ENCODE assay signal across 1 cellular context in the genomic region with DNA sequence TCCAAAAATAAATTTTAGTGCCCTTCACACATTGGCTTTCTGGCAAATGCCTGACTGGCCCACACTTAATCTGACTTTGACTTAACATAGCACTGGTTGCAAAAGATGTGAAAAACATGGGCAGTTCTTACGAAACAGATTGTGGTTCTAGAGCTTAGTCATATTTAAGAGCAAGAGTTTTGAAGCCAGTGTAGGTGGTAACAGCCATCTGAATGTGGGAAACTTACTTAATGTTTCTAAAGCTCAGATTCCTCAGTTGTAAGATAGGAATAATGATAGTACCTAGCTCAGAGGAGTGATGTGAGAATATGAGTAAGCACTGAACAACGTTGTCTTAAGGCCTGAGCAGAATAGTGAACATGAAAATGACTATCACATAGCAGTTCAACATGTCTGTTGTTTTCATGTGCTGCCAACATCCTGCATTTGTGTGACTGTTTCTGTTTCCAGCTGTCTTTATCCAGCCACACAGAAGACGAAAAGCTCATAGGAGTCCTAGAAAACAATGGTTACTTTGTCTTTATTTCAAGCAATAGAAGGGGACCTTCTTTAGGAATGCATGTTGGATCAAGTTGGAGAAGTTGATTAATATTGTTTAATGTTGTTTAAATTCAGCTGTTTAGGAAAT.
TF ChIP-seq lines count a peak whose summit lies in the region.

No MANE protein-coding gene starts in this region.

TF ChIP-seq in IMR-90, 13 proteins besides CTCF, POLR2A, EP300 and RAD21 (continued from another document):
- TF ChIP-seq BHLHE40 (IDR thresholded peaks at IDR 0.05; ENCODE audit: low read depth, low read length) (peak; percentile 43; the same call in 1 of the 2 replicates), SMC3 (IDR thresholded peaks at IDR 0.05; ENCODE audit: low read depth, low read length) (no peak), CHD1 (IDR thresholded peaks at IDR 0.05; ENCODE audit: low read depth, low read length) (no peak)
- TF ChIP-seq, protein P1, sequence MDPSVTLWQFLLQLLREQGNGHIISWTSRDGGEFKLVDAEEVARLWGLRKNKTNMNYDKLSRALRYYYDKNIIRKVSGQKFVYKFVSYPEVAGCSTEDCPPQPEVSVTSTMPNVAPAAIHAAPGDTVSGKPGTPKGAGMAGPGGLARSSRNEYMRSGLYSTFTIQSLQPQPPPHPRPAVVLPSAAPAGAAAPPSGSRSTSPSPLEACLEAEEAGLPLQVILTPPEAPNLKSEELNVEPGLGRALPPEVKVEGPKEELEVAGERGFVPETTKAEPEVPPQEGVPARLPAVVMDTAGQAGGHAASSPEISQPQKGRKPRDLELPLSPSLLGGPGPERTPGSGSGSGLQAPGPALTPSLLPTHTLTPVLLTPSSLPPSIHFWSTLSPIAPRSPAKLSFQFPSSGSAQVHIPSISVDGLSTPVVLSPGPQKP (IDR thresholded peaks at IDR 0.05; ENCODE audit: borderline replicate concordance, low read depth, low read length): no peak
